ENCODE assay signal across 15 cellular contexts in genomic region chr2:133173224-133173623, GRCh38.
DNase-seq lines count a peak whose midpoint lies in the region; ATAC-seq and TF ChIP-seq lines count a peak whose summit lies in the region.
"Had no signal": no experiment of that assay in that cellular context is flagged by ENCODE, and none has a peak within 500 bp of the region (broad histone marks: within the 10 kb centered on the region; RNA-seq: fewer than 3 reads in every experiment).

No MANE protein-coding gene starts in this region.

- H3K4me3 ChIP-seq in A673 (ENCODE audit: low read depth, low read length, poor library complexity, severe bottlenecking) (no peak overlapping the region), Karpas-422 (ENCODE audit: low read length) (no peak overlapping the region)
- H3K4me3 ChIP-seq: GM12878, GM23338 had no signal

- H3K36me3 ChIP-seq in A673 (ENCODE audit: insufficient read depth, low read length, poor library complexity, severe bottlenecking), result no peaks in the 10 kb centered on the region
- H3K36me3 ChIP-seq in Karpas-422 (ENCODE audit: insufficient read depth, low read length), result no peaks in the 10 kb centered on the region

- H3K9me3 ChIP-seq in A673 (ENCODE audit: low read depth, low read length, poor library complexity, severe bottlenecking) (no peaks in the 10 kb centered on the region), Karpas-422 (ENCODE audit: low read length) (no peaks in the 10 kb centered on the region)

- H3K27ac ChIP-seq in A673 (ENCODE audit: low read depth, low read length, poor library complexity, severe bottlenecking) (peak overlapping the region; percentile 15), Karpas-422 (ENCODE audit: low read length) (no peak overlapping the region), foreskin keratinocyte (no peak overlapping the region)
- H3K27ac ChIP-seq: C4-2B, HL-60 had no signal

- no peaks in the 10 kb centered on the region for H3K79me2 ChIP-seq in Karpas-422 (ENCODE audit: low read length)

- intact Hi-C loops in A673 (cut with micrococcal nuclease; ENCODE audit: unreplicated experiment) (loop anchor here (5.0 to 10.0 kb wide), 6 partner anchors 238 to 669 kb away; no protein-coding TSS in a partner anchor), left ventricle myocardium superior (cut with micrococcal nuclease) (no loop called here)

- ATAC-seq in foreskin keratinocyte, result no peak
- no peak for ATAC-seq in left ventricle myocardium superior
- no peak for ATAC-seq in GM19397 (IDR thresholded peaks at IDR 0.05; ENCODE audit: unreplicated experiment)
- ATAC-seq: GM12878, GM23338 had no signal

- no peaks in the 10 kb centered on the region for H4K20me1 ChIP-seq in Karpas-422 (ENCODE audit: insufficient read depth, low read depth, low read length)

- peaks cover 46% of the 10 kb centered on the region for H3K4me1 ChIP-seq in A673 (ENCODE audit: insufficient read depth, low read length, poor library complexity, severe bottlenecking)
- no peaks in the 10 kb centered on the region for H3K4me1 ChIP-seq in Karpas-422 (ENCODE audit: low read length)
- no peaks in the 10 kb centered on the region for H3K4me1 ChIP-seq in foreskin keratinocyte

- POLR2A ChIA-PET in A673 (lab: Charles Lee; ENCODE audit: low non-redundant PET), result no interaction called here

- H3K9ac ChIP-seq in Karpas-422 (ENCODE audit: low read length), result no peak overlapping the region

- CTCF ChIA-PET in A673 (lab: Charles Lee), result no interaction called here

- H3K9me2 ChIP-seq in Karpas-422 (replicated peaks; ENCODE audit: insufficient read depth, low read length), result no peaks in the 10 kb centered on the region

- no peak overlapping the region for H2AFZ ChIP-seq in Karpas-422 (ENCODE audit: low read length)
- H2AFZ ChIP-seq: GM23338 had no signal

- BruUV-seq in A673 (replicated peaks; lab: Mats Ljungman, UMichigan), result no TSS peak

- no peaks in the 10 kb centered on the region for H3K27me3 ChIP-seq in A673 (replicated peaks; ENCODE audit: insufficient read depth, low read depth, low read length, poor library complexity)
- H3K27me3 ChIP-seq in Karpas-422 (ENCODE audit: low read length), result no peaks in the 10 kb centered on the region
- no peaks in the 10 kb centered on the region for H3K27me3 ChIP-seq in foreskin keratinocyte

- H3K4me2 ChIP-seq in Karpas-422 (ENCODE audit: low read depth, low read length, poor library complexity, severe bottlenecking), result no peak overlapping the region
- H3K4me2 ChIP-seq: GM23338 had no signal

- DNase-seq in A673 (ENCODE audit: low spot score) (no peak), Karpas-422 (peak; percentile 6), foreskin keratinocyte (no peak), left ventricle myocardium superior (no peak)
- DNase-seq in effector CD8-positive, alpha-beta T cell (lab: John Stamatoyannopoulos, UW), result no peak
- DNase-seq: AML-193; CD4-positive, alpha-beta T cell; DMS79 treated with DMSO at 0.1 percent for 48 hours; HCEC 1CT; KBM-7 had no signal

- no peak; the same call in 1 of the 2 replicates for TF ChIP-seq CTCF in A673 (conservative IDR thresholded peaks at IDR 0.05; ENCODE audit: low read depth, low read length)
- peak; percentile 14 for TF ChIP-seq CTCF in foreskin keratinocyte (conservative IDR thresholded peaks at IDR 0.05)
